In the genomic region with DNA sequence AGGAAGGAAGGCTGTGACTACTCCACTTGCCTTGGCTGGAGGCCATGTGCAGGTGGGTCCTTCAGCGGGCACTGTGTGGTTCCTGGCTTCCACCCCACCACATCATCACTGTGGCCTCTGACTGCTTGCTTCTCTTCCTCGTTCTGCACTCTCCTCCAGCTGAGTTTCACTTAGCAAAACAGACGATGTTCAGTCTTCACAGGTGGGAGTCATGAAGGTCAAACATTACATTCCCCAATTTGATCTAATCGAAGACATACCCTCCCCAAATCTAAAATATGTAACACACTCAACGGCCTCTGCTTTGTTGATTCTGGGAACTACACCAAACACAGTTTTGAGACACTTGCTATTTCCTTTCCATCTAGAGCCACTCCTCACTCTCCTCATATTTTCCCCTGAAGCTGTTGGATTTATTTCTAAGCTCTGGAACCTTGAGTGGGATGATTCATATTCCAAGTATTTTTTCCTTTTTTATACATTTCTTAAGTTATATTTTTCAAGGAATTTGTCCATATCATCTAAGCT, we compare ENCODE assay signal across 14 cellular contexts.
DNase-seq lines count a peak whose midpoint lies in the region; ATAC-seq, FAIRE-seq and TF ChIP-seq lines count a peak whose summit lies in the region.
"Had no signal": no experiment of that assay in that cellular context is flagged by ENCODE, and none has a peak within 500 bp of the region (broad histone marks: within the 10 kb centered on the region; RNA-seq: fewer than 3 reads in every experiment).

No MANE protein-coding gene starts in this region.

- no peaks in the 10 kb centered on the region for H3K9me3 ChIP-seq in esophagus muscularis mucosa
- H3K9me3 ChIP-seq: gastrocnemius medialis, ovary had no signal

- FAIRE-seq in HTR-8/SVneo (lab: Jason Lieb, UNC) = peak; percentile 26

- H3K36me3 ChIP-seq in esophagus muscularis mucosa = no peaks in the 10 kb centered on the region
- H3K36me3 ChIP-seq: gastrocnemius medialis, ovary had no signal

- H3K27me3 ChIP-seq in esophagus muscularis mucosa = peaks cover 0 to 3% (median 0%) of the 10 kb centered on the region in 4 donors
- H3K27me3 ChIP-seq: gastrocnemius medialis, ovary had no signal

- H3K4me1 Mint-ChIP-seq in stimulated activated naive B cell treated with anti-CD40 and anti-IgM and Interleukin-4, amounts not matched to agents 10 μg/mL and 1 μg/mL and 100 μg/mL, for 72 hours = peaks cover 5 to 15% of the 10 kb centered on the region in 2 donors
- H3K4me1 Mint-ChIP-seq: activated CD4-positive, alpha-beta T cell treated with anti-CD3 and anti-CD28 coated beads, Interleukin-2, amount 10 ng/mL, durations not matched to agents 7 days and 5 days had no signal

- ATAC-seq in stimulated activated naive B cell treated with anti-CD40 and anti-IgM and Interleukin-4, amounts not matched to agents 10 μg/mL and 1 μg/mL and 100 μg/mL, for 72 hours (replicated peaks) = peak; percentile 58 to 100
- ATAC-seq in HG03342 (IDR thresholded peaks at IDR 0.05; ENCODE audit: unreplicated experiment) = no peak
- ATAC-seq in GM19328 (IDR thresholded peaks at IDR 0.05; ENCODE audit: unreplicated experiment) = no peak
- ATAC-seq: gastrocnemius medialis had no signal

- H3K9me3 Mint-ChIP-seq in stimulated activated naive B cell treated with anti-CD40 and anti-IgM and Interleukin-4, amounts not matched to agents 10 μg/mL and 1 μg/mL and 100 μg/mL, for 72 hours = peaks cover 2 to 5% of the 10 kb centered on the region in 2 donors
- H3K9me3 Mint-ChIP-seq: activated CD4-positive, alpha-beta T cell treated with anti-CD3 and anti-CD28 coated beads, Interleukin-2, amount 10 ng/mL, durations not matched to agents 7 days and 5 days had no signal

- intact Hi-C loops in esophagus muscularis mucosa (cut with DNase I) = no loop called here

- H3K4me1 ChIP-seq in esophagus muscularis mucosa = peaks cover 0 to 28% (median 6%) of the 10 kb centered on the region in 4 donors
- H3K4me1 ChIP-seq: gastrocnemius medialis had no signal

- no peak overlapping the region for H3K27ac Mint-ChIP-seq in stimulated activated naive B cell treated with anti-CD40 and anti-IgM and Interleukin-4, amounts not matched to agents 10 μg/mL and 1 μg/mL and 100 μg/mL, for 72 hours
- H3K27ac Mint-ChIP-seq: activated CD4-positive, alpha-beta T cell treated with anti-CD3 and anti-CD28 coated beads, Interleukin-2, amount 10 ng/mL, durations not matched to agents 7 days and 5 days had no signal

- no peak for DNase-seq in HTR-8/SVneo (ENCODE audit: insufficient read length, low spot score)
- DNase-seq in NOMO-1 treated with dmso at 0.1 percent for 144 hours (lab: John Stamatoyannopoulos, UW; ENCODE audit: unreplicated experiment) = peak; percentile 33
- DNase-seq in esophagus muscularis mucosa (ENCODE audit: extremely low spot score) = peak; percentile 75
- no peak for DNase-seq in stimulated activated naive B cell treated with anti-CD40 and anti-IgM and Interleukin-4, amounts not matched to agents 10 μg/mL and 1 μg/mL and 100 μg/mL, for 72 hours
- DNase-seq in SIG-M5 (lab: John Stamatoyannopoulos, UW) = no peak
- DNase-seq: activated CD4-positive, alpha-beta T cell treated with anti-CD3 and anti-CD28 coated beads, Interleukin-2, amount 10 ng/mL, durations not matched to agents 7 days and 5 days; activated effector memory CD4-positive, alpha-beta T cell treated with Interleukin-2 at 50 U/mL for 16 hours; gastrocnemius medialis; NCI-H1048; NCI-H524; ovary; stimulated activated naive CD4-positive, alpha-beta T cell had no signal

- H3K27ac ChIP-seq in esophagus muscularis mucosa (replicated peaks in 1 of 4) = no peak overlapping the region
- H3K27ac ChIP-seq: gastrocnemius medialis, ovary had no signal

- WGBS in esophagus muscularis mucosa = 47% methylated on average over 5 of the region's 5 CpGs

- no peaks in the 10 kb centered on the region for H3K36me3 Mint-ChIP-seq in stimulated activated naive B cell treated with anti-CD40 and anti-IgM and Interleukin-4, amounts not matched to agents 10 μg/mL and 1 μg/mL and 100 μg/mL, for 72 hours

- H3K4me3 ChIP-seq in esophagus muscularis mucosa = no peak overlapping the region
- H3K4me3 ChIP-seq: gastrocnemius medialis, ovary had no signal

- TF ChIP-seq CTCF in esophagus muscularis mucosa (IDR thresholded peaks at IDR 0.05) = no peak

- H3K4me3 Mint-ChIP-seq in stimulated activated naive B cell treated with anti-CD40 and anti-IgM and Interleukin-4, amounts not matched to agents 10 μg/mL and 1 μg/mL and 100 μg/mL, for 72 hours = no peak overlapping the region
- H3K4me3 Mint-ChIP-seq: activated CD4-positive, alpha-beta T cell treated with anti-CD3 and anti-CD28 coated beads, Interleukin-2, amount 10 ng/mL, durations not matched to agents 7 days and 5 days had no signal

- peaks cover 0 to 3% of the 10 kb centered on the region in 2 donors for H3K27me3 Mint-ChIP-seq in stimulated activated naive B cell treated with anti-CD40 and anti-IgM and Interleukin-4, amounts not matched to agents 10 μg/mL and 1 μg/mL and 100 μg/mL, for 72 hours

- TF ChIP-seq EP300 in esophagus muscularis mucosa (IDR thresholded peaks at IDR 0.05) = no peak

- TF ChIP-seq POLR2A in esophagus muscularis mucosa (IDR thresholded peaks at IDR 0.05; ENCODE audit: low read depth) = no peak

Comparison
In these comparisons a context has a peak if more than half of its experiments do, and no peak if none do; other contexts are left out.
1. DNase-seq: peak in NOMO-1 treated with dmso at 0.1 percent for 144 hours (single experiment) and esophagus muscularis mucosa (single experiment); none in HTR-8/SVneo (single experiment), stimulated activated naive B cell treated with anti-CD40 and anti-IgM and Interleukin-4, amounts not matched to agents 10 μg/mL and 1 μg/mL and 100 μg/mL, for 72 hours (single experiment) and SIG-M5 (single experiment).
2. ATAC-seq: peak in stimulated activated naive B cell treated with anti-CD40 and anti-IgM and Interleukin-4, amounts not matched to agents 10 μg/mL and 1 μg/mL and 100 μg/mL, for 72 hours (2 of 2); none in HG03342 (single experiment) and GM19328 (single experiment).